10 cellular contexts compared by ENCODE assay signal in genomic region chr2:96203130-96204028, GRCh38. TPM values are rescaled to one million over a fixed set of nuclear protein-coding genes. Genes with fewer than 3 reads are reported as not detected.
DNase-seq lines count a peak whose midpoint lies in the region; ATAC-seq and TF ChIP-seq lines count a peak whose summit lies in the region.
"Had no signal": no experiment of that assay in that cellular context is flagged by ENCODE, and none has a peak within 500 bp of the region (broad histone marks: within the 10 kb centered on the region; RNA-seq: fewer than 3 reads in every experiment).

No MANE protein-coding gene starts in this region.

- no peaks in the 10 kb centered on the region for H3K9me3 Mint-ChIP-seq in activated T-cell treated with anti-CD3 and anti-CD28 coated beads, Interleukin-2, amount 50 U/mL, for 4 hours
- no peaks in the 10 kb centered on the region for H3K9me3 Mint-ChIP-seq in activated T-cell treated with anti-CD3 and anti-CD28 coated beads, Interleukin-2, amount 50 U/mL, for 72 hours

- no peaks in the 10 kb centered on the region for H3K9me3 ChIP-seq in suprapubic skin

- H3K27ac ChIP-seq in layer of hippocampus (ENCODE audit: low read depth, low read length) (peak overlapping the region; percentile 88), suprapubic skin (peak overlapping the region; percentile 73)

- no peaks in the 10 kb centered on the region for H3K27me3 ChIP-seq in layer of hippocampus (ENCODE audit: control insufficient read depth, insufficient read depth, low read length)
- no peaks in the 10 kb centered on the region for H3K27me3 ChIP-seq in suprapubic skin

- H3K27ac Mint-ChIP-seq in activated T-cell treated with anti-CD3 and anti-CD28 coated beads, Interleukin-2, amount 50 U/mL, for 72 hours = peak overlapping the region; percentile 96

- peaks cover 25% of the 10 kb centered on the region for H3K36me3 Mint-ChIP-seq in activated T-cell treated with anti-CD3 and anti-CD28 coated beads, Interleukin-2, amount 50 U/mL, for 4 hours (ENCODE audit: insufficient read depth)
- peaks cover 8 to 24% of the 10 kb centered on the region in 2 donors for H3K36me3 Mint-ChIP-seq in activated T-cell treated with anti-CD3 and anti-CD28 coated beads, Interleukin-2, amount 50 U/mL, for 72 hours (ENCODE audit: insufficient read depth in 2 of 2)

- H3K4me3 ChIP-seq in suprapubic skin = peak overlapping the region; percentile 6

- TF ChIP-seq POLR2A in suprapubic skin (IDR thresholded peaks at IDR 0.05) = no peak

- TF ChIP-seq CTCF in suprapubic skin (IDR thresholded peaks at IDR 0.05) = no peak

- no peak for TF ChIP-seq EP300 in suprapubic skin (IDR thresholded peaks at IDR 0.05)

- peaks cover 81% of the 10 kb centered on the region for H3K4me1 Mint-ChIP-seq in activated T-cell treated with anti-CD3 and anti-CD28 coated beads, Interleukin-2, amount 50 U/mL, for 4 hours (ENCODE audit: low read depth)
- peaks cover 80% of the 10 kb centered on the region for H3K4me1 Mint-ChIP-seq in activated T-cell treated with anti-CD3 and anti-CD28 coated beads, Interleukin-2, amount 50 U/mL, for 72 hours (ENCODE audit: low read depth)

- no peak for ATAC-seq in activated T-cell treated with anti-CD3 and anti-CD28 coated beads, Interleukin-2, amount 50 U/mL, for 4 hours
- ATAC-seq in activated T-cell treated with anti-CD3 and anti-CD28 coated beads, Interleukin-2, amount 50 U/mL, for 72 hours (replicated peaks in 1 of 2) = no peak

- 55% methylated on average over 8 of the region's 9 CpGs for WGBS in suprapubic skin

- peaks cover 79% of the 10 kb centered on the region for H3K4me1 ChIP-seq in suprapubic skin

- DNase-seq in activated T-cell treated with anti-CD3 and anti-CD28 coated beads, Interleukin-2, amount 50 U/mL, for 4 hours = no peak
- no peak for DNase-seq in activated T-cell treated with anti-CD3 and anti-CD28 coated beads for 4 hours
- DNase-seq in activated T-cell treated with anti-CD3 and anti-CD28 coated beads, Interleukin-2, amount 50 U/mL, for 72 hours = no peak
- DNase-seq in suprapubic skin (ENCODE audit: low spot score in 2 of 2) = no peak
- no peak for DNase-seq in GF-D8 (lab: John Stamatoyannopoulos, UW)
- DNase-seq in RKO (ENCODE audit: low spot score) = no peak
- DNase-seq in DMS 273 (lab: John Stamatoyannopoulos, UW; ENCODE audit: unreplicated experiment) = no peak
- DNase-seq: effector CD4-positive, alpha-beta T cell; NCI-H2171 treated with DMSO at 0.1 percent for 48 hours had no signal

- no peaks in the 10 kb centered on the region for H3K27me3 Mint-ChIP-seq in activated T-cell treated with anti-CD3 and anti-CD28 coated beads, Interleukin-2, amount 50 U/mL, for 4 hours (ENCODE audit: low read depth)
- no peaks in the 10 kb centered on the region for H3K27me3 Mint-ChIP-seq in activated T-cell treated with anti-CD3 and anti-CD28 coated beads, Interleukin-2, amount 50 U/mL, for 72 hours (ENCODE audit: low read depth)

- H3K36me3 ChIP-seq in suprapubic skin = no peaks in the 10 kb centered on the region

- peak overlapping the region; percentile 73 for H3K4me3 Mint-ChIP-seq in activated T-cell treated with anti-CD3 and anti-CD28 coated beads, Interleukin-2, amount 50 U/mL, for 4 hours
- H3K4me3 Mint-ChIP-seq in activated T-cell treated with anti-CD3 and anti-CD28 coated beads, Interleukin-2, amount 50 U/mL, for 72 hours = peak overlapping the region; percentile 94

RNA-seq across cellular contexts. Expression of gene STARD7, which starts 5.2 kb away (rescaled TPM):
- 100 to 1,000 TPM; 241 to 281 (median 267) TPM for total RNA-seq in activated T-cell treated with anti-CD3 and anti-CD28 coated beads, Interleukin-2, amount 50 U/mL, for 4 hours
- total RNA-seq in activated T-cell treated with anti-CD3 and anti-CD28 coated beads, Interleukin-2, amount 50 U/mL, for 72 hours = 100 to 1,000 TPM; 202 to 225 TPM
- total RNA-seq in suprapubic skin = 10 to 100 TPM; 69.4 to 92.4 (median 76.8) TPM

RNA-seq across cellular contexts. Expression of gene DUSP2, which starts 58.1 kb away (rescaled TPM):
- total RNA-seq in activated T-cell treated with anti-CD3 and anti-CD28 coated beads, Interleukin-2, amount 50 U/mL, for 4 hours = 100 to 1,000 TPM; 365 to 525 (median 419) TPM
- total RNA-seq in activated T-cell treated with anti-CD3 and anti-CD28 coated beads, Interleukin-2, amount 50 U/mL, for 72 hours = 100 to 1,000 TPM; 340 to 388 TPM
- 100 to 1,000 TPM in 1 of 4 donors, 10 to 100 TPM in 3; 26.0 to 124 (median 74.1) TPM for total RNA-seq in suprapubic skin
